Comparison of ENCODE assay signal across 8 cellular contexts in the genomic region with DNA sequence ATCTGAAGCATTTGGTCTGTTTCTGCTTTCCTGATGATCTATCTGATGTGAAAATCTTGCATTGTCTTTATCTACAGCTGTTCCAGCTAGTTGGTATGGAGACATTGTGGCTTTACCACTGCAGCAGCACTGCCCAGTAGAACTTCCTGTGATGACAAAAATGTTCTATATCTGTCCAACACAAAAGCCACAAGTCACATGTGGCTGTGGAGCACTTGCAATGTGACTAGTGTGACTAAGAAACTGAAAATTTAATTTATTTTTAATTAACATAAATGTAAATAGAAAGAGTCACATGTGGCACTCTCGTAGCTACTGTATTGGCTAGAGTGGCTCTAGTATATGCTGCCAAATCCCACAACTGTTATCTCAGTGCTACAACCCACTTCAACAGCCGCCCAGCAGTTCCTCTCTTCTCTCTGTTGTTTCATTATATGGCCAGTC.
A peak's percentile ranks its signal among the peaks of the same experiment; 100 is the strongest.
DNase-seq lines count a peak whose midpoint lies in the region; ATAC-seq and TF ChIP-seq lines count a peak whose summit lies in the region.

No MANE protein-coding gene starts in this region.

- peak; percentile 16 for DNase-seq in GM10248 (ENCODE audit: extremely low spot score)
- peak in 51 of 76 experiments; percentile 2 to 91 (median 47) for DNase-seq in HUDEP-2 (lab: John Stamatoyannopoulos, UW; ENCODE audit: unreplicated experiment in 76 of 76)
- DNase-seq in cardiac fibroblast (ENCODE audit: low read depth in 2 of 2) = peak; percentile 50 to 51
- no peak for DNase-seq in esophagus muscularis mucosa (ENCODE audit: extremely low spot score)
- no peak for DNase-seq in ureter (ENCODE audit: low spot score)
- no peak for DNase-seq in amniotic stem cell (lab: John Stamatoyannopoulos, UW)
- no peak for DNase-seq in NCI-H146 treated with DMSO at 0.1 percent for 48 hours (lab: John Stamatoyannopoulos, UW; ENCODE audit: unreplicated experiment)

- 77% methylated on average over 2 of the region's 2 CpGs for WGBS in esophagus muscularis mucosa

- H3K4me3 ChIP-seq in cardiac fibroblast (replicated peaks in 1 of 2; ENCODE audit: low read depth in 2 of 2, low read length in 2 of 2) (no peak overlapping the region), esophagus muscularis mucosa (no peak overlapping the region)

- H3K27me3 ChIP-seq in esophagus muscularis mucosa = no peaks in the 10 kb centered on the region

- peaks cover 0 to 19% (median 7%) of the 10 kb centered on the region in 4 donors for H3K4me1 ChIP-seq in esophagus muscularis mucosa

- no peak for TF ChIP-seq POLR2A in esophagus muscularis mucosa (IDR thresholded peaks at IDR 0.05; ENCODE audit: low read depth)

- no peaks in the 10 kb centered on the region for H3K36me3 ChIP-seq in esophagus muscularis mucosa

- intact Hi-C loops in esophagus muscularis mucosa (cut with DNase I) = no loop called here

- H3K9me3 ChIP-seq in esophagus muscularis mucosa = no peaks in the 10 kb centered on the region

- peak; percentile 89 for ATAC-seq in GM21528 (IDR thresholded peaks at IDR 0.05; ENCODE audit: low FRiP score, unreplicated experiment)

- no peak for TF ChIP-seq CTCF in GM10248 (IDR thresholded peaks at IDR 0.05; ENCODE audit: control extremely low read depth, extremely low read depth, low read depth, missing control alignments)
- TF ChIP-seq CTCF in cardiac fibroblast (IDR thresholded peaks at IDR 0.05; ENCODE audit: low read depth, low read length) = no peak
- TF ChIP-seq CTCF in esophagus muscularis mucosa (IDR thresholded peaks at IDR 0.05) = no peak

- POLR2A ChIA-PET in GM10248 (lab: Yijun Ruan, JAX) = no interaction called here

- H3K27ac ChIP-seq in esophagus muscularis mucosa (replicated peaks in 1 of 4) = no peak overlapping the region

- CTCF ChIA-PET in GM10248 (lab: Yijun Ruan, JAX) = interaction anchor here (0.8 to 2.6 kb wide), 4 partner anchors 23 to 279 kb away, joined by 3 to 7 read pairs (median 3); no protein-coding TSS in a partner anchor

- no peak for TF ChIP-seq EP300 in esophagus muscularis mucosa (IDR thresholded peaks at IDR 0.05)

Comparison
In these comparisons a context has a peak if more than half of its experiments do, and no peak if none do; other contexts are left out.
1. DNase-seq: peak in GM10248 (single experiment), HUDEP-2 (51 of 76) and cardiac fibroblast (2 of 2); none in esophagus muscularis mucosa (single experiment), ureter (single experiment), amniotic stem cell (single experiment) and NCI-H146 treated with DMSO at 0.1 percent for 48 hours (single experiment).